ENCODE assay signal across 1 cellular context in genomic region chr5:86572825-86573224, GRCh38.
TF ChIP-seq lines count a peak whose summit lies in the region.

No MANE protein-coding gene starts in this region.

TF ChIP-seq in K562, 482 proteins besides CTCF, POLR2A, EP300 and RAD21 (continued from another document and continues in another):
- TF ChIP-seq MXD1 (CRISPR knock-in tag; IDR thresholded peaks at IDR 0.05; ENCODE audit: borderline replicate concordance, poor library complexity, severe bottlenecking) (no peak), XRCC3 (IDR thresholded peaks at IDR 0.05) (no peak), TRIM28 (IDR thresholded peaks at IDR 0.05) (no peak), BRF2 (IDR thresholded peaks at IDR 0.05; ENCODE audit: borderline replicate concordance, insufficient read depth, insufficient read length) (no peak), CBX3 (IDR thresholded peaks at IDR 0.05; ENCODE audit: borderline replicate concordance in 1 of 2, low read length in 2 of 2) (no peak), ZNF830 (CRISPR knock-in tag; IDR thresholded peaks at IDR 0.05) (no peak), HMBOX1 (IDR thresholded peaks at IDR 0.05) (no peak), CAMTA2 (CRISPR knock-in tag; conservative IDR thresholded peaks at IDR 0.05) (no peak), ZNF507 (tag; conservative IDR thresholded peaks at IDR 0.05) (no peak), SRSF7 (optimal IDR thresholded peaks at IDR 0.05; ENCODE audit: low read depth, low read length) (no peak), MCM3 (IDR thresholded peaks at IDR 0.05) (no peak), U2AF1 (optimal IDR thresholded peaks at IDR 0.05; ENCODE audit: low read depth, low read length) (no peak), ZBTB7A (IDR thresholded peaks at IDR 0.05; ENCODE audit: borderline replicate concordance, control insufficient read depth, low read depth, low read length) (no peak), MAFK (IDR thresholded peaks at IDR 0.05; ENCODE audit: low read length) (no peak), NR2C1 (IDR thresholded peaks at IDR 0.05) (no peak), NR2C1 (tag; IDR thresholded peaks at IDR 0.05) (peak; percentile 61), ZNF785 (CRISPR knock-in tag; IDR thresholded peaks at IDR 0.05) (no peak), ZBTB26 (CRISPR knock-in tag; IDR thresholded peaks at IDR 0.05) (no peak), ZNF445 (CRISPR knock-in tag; IDR thresholded peaks at IDR 0.05; ENCODE audit: low read depth) (no peak), NR0B1 (IDR thresholded peaks at IDR 0.05; ENCODE audit: partially characterized antibody) (no peak), PHF8 (IDR thresholded peaks at IDR 0.05; ENCODE audit: borderline replicate concordance, low read length) (no peak), RB1 (IDR thresholded peaks at IDR 0.05; ENCODE audit: low read depth) (no peak), TAF7 (tag; IDR thresholded peaks at IDR 0.05) (no peak), KAT7 (CRISPR knock-in tag; IDR thresholded peaks at IDR 0.05; ENCODE audit: borderline replicate concordance) (no peak), NEUROD1 (IDR thresholded peaks at IDR 0.05; ENCODE audit: borderline replicate concordance, low read depth, low read length, partially characterized antibody) (no peak), ZBTB2 (IDR thresholded peaks at IDR 0.05) (no peak), ZBED1 (IDR thresholded peaks at IDR 0.05) (no peak), HOXB6 (CRISPR knock-in tag; IDR thresholded peaks at IDR 0.05; ENCODE audit: borderline replicate concordance) (no peak), NFXL1 (CRISPR knock-in tag; IDR thresholded peaks at IDR 0.05) (0 out of 2 replicates have a peak, but pooled peaks have one; percentile 73), ZBTB11 (CRISPR knock-in tag; IDR thresholded peaks at IDR 0.05) (peak in 1 of 3 experiments; percentile 34; a peak in 1 of 6 replicates), TCF7 (IDR thresholded peaks at IDR 0.05; ENCODE audit: borderline replicate concordance) (no peak), CEBPB (tag; IDR thresholded peaks at IDR 0.05) (no peak), SMAD1 (IDR thresholded peaks at IDR 0.05; ENCODE audit: low read depth, low read length, partially characterized antibody) (no peak), ZNF121 (CRISPR knock-in tag; conservative IDR thresholded peaks at IDR 0.05) (no peak), C11orf30 (IDR thresholded peaks at IDR 0.05; ENCODE audit: low read depth) (no peak), PTRF (tag; IDR thresholded peaks at IDR 0.05) (peak; percentile 71; the same call in 1 of the 2 replicates), ZNF354B (CRISPR knock-in tag; IDR thresholded peaks at IDR 0.05) (no peak), EHMT2 (IDR thresholded peaks at IDR 0.05) (no peak), MYNN (IDR thresholded peaks at IDR 0.05) (no peak), MYNN (CRISPR knock-in tag; IDR thresholded peaks at IDR 0.05) (no peak), GTF2A2 (tag; IDR thresholded peaks at IDR 0.05) (peak; percentile 88), SMAD4 (CRISPR knock-in tag; conservative IDR thresholded peaks at IDR 0.05) (peak; percentile 39; the same call in 1 of the 2 replicates), ZBTB33 (CRISPR knock-in tag; IDR thresholded peaks at IDR 0.05) (no peak), TEAD4 (IDR thresholded peaks at IDR 0.05; ENCODE audit: low read length) (no peak), TEAD4 (CRISPR knock-in tag; IDR thresholded peaks at IDR 0.05; ENCODE audit: borderline replicate concordance) (no peak), RCOR1 (IDR thresholded peaks at IDR 0.05; ENCODE audit: borderline replicate concordance in 1 of 2, low read depth in 2 of 2, low read length in 2 of 2) (no peak), SP1 (CRISPR knock-in tag; IDR thresholded peaks at IDR 0.05) (no peak), PCBP1 (IDR thresholded peaks at IDR 0.05; ENCODE audit: low read depth, low read length, poor library complexity, severe bottlenecking) (no peak), TAF9B (IDR thresholded peaks at IDR 0.05; ENCODE audit: partially characterized antibody) (no peak), ZKSCAN3 (CRISPR knock-in tag; IDR thresholded peaks at IDR 0.05) (no peak), HMGN3 (IDR thresholded peaks at IDR 0.05; ENCODE audit: borderline replicate concordance, extremely low read depth, insufficient read length, low read depth, low read length) (no peak), ZBTB1 (CRISPR knock-in tag; IDR thresholded peaks at IDR 0.05; ENCODE audit: borderline replicate concordance, low read depth) (no peak), LEF1 (IDR thresholded peaks at IDR 0.05) (no peak), SRSF3 (IDR thresholded peaks at IDR 0.05; ENCODE audit: insufficient read depth, low read length) (no peak), CHD2 (IDR thresholded peaks at IDR 0.05; ENCODE audit: low read depth, low read length) (no peak), KDM4B (IDR thresholded peaks at IDR 0.05; ENCODE audit: borderline replicate concordance in 2 of 2, low read depth in 1 of 2) (no peak), RBM14 (IDR thresholded peaks at IDR 0.05; ENCODE audit: borderline replicate concordance, insufficient read depth, low read depth, low read length) (no peak), ZNF589 (CRISPR knock-in tag; IDR thresholded peaks at IDR 0.05; ENCODE audit: low read depth) (peak; percentile 46; the same call in 1 of the 2 replicates), ZNF76 (CRISPR knock-in tag; IDR thresholded peaks at IDR 0.05; ENCODE audit: borderline replicate concordance) (no peak), CHD1 (IDR thresholded peaks at IDR 0.05; ENCODE audit: low read length) (no peak), GATAD2A (IDR thresholded peaks at IDR 0.05) (no peak), AFF1 (IDR thresholded peaks at IDR 0.05; ENCODE audit: low read depth in 1 of 2, partially characterized antibody in 2 of 2) (no peak), RFX5 (IDR thresholded peaks at IDR 0.05; ENCODE audit: low read depth, low read length) (no peak)
